Comparison of ENCODE assay signal across 21 cellular contexts in the genomic region with DNA sequence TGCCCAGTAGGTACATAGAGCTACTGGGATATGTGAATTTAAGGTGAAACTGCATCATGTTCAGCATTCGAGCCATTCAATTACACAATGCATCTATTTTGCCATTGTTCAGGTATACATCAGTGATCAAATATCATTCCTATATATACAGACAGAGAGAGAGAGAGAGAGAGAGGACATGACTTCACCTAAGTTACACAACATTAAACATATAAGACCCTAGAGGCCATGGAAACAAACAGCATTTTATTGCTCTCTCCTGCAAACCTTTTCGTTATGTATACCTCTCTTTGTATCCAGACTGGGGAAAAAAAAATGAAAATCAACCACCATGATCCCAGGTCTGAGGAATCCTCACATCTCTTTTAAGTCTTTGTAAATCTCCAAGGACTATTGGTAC.
DNase-seq lines count a peak whose midpoint lies in the region; ATAC-seq, FAIRE-seq and TF ChIP-seq lines count a peak whose summit lies in the region.
"Had no signal": no experiment of that assay in that cellular context is flagged by ENCODE, and none has a peak within 500 bp of the region (broad histone marks: within the 10 kb centered on the region; RNA-seq: fewer than 3 reads in every experiment).

No MANE protein-coding gene starts in this region.

- H3K23ac ChIP-seq in H1 (ENCODE audit: insufficient read length) = no peak overlapping the region

- H3K27ac ChIP-seq in PC-3 (ENCODE audit: low read length) (no peak overlapping the region), H1 (ENCODE audit: low read depth, low read length) (no peak overlapping the region), lower lobe of right lung (no peak overlapping the region)
- H3K27ac ChIP-seq: 22Rv1, BLaER1, C4-2B, GM23248 had no signal

- H3K56ac ChIP-seq in H1 (replicated peaks; ENCODE audit: insufficient read length, low read depth, low read length) = no peak overlapping the region

- H3K27me3 ChIP-seq in PC-3 (ENCODE audit: low read length) (no peaks in the 10 kb centered on the region), H1 (replicated peaks in 1 of 4; ENCODE audit: control insufficient read depth in 3 of 4, extremely low read depth in 1 of 4, insufficient read depth in 3 of 4, low read length in 3 of 4) (no peaks in the 10 kb centered on the region), lower lobe of right lung (ENCODE audit: low read depth) (no peaks in the 10 kb centered on the region)
- H3K27me3 ChIP-seq: BLaER1 had no signal

- POLR2A ChIA-PET in PC-3 (lab: Charles Lee; ENCODE audit: unreplicated experiment) = no interaction called here
- POLR2A ChIA-PET in H1 (lab: Charles Lee; ENCODE audit: partially characterized antibody) = no interaction called here

- H4K91ac ChIP-seq in H1 (replicated peaks; ENCODE audit: insufficient read length, low read length) = no peak overlapping the region

- no peak for TF ChIP-seq RAD21 in H1 (IDR thresholded peaks at IDR 0.05 in 1 of 2, conservative IDR thresholded peaks at IDR 0.05 in 1 of 2; ENCODE audit: low read depth in 2 of 2, low read length in 2 of 2)

- no peaks in the 10 kb centered on the region for H3K36me3 ChIP-seq in PC-3 (ENCODE audit: low read depth, low read length)
- no peaks in the 10 kb centered on the region for H3K36me3 ChIP-seq in H1 (ENCODE audit: control insufficient read depth in 2 of 4, insufficient read depth in 4 of 4, low read length in 3 of 4)
- H3K36me3 ChIP-seq in lower lobe of right lung = no peaks in the 10 kb centered on the region
- H3K36me3 ChIP-seq: BLaER1 had no signal

- DNase-seq in DMS53 (lab: John Stamatoyannopoulos, UW) (peak; percentile 36), DMS53 treated with DMSO at 0.1 percent for 48 hours (lab: John Stamatoyannopoulos, UW; ENCODE audit: unreplicated experiment) (no peak), PC-3 (peak; percentile 19), H1 (ENCODE audit: low read depth in 1 of 2, low spot score in 2 of 2) (no peak), lower lobe of right lung (no peak), NCI-H524 treated with DMSO at 0.1 percent for 48 hours (lab: John Stamatoyannopoulos, UW) (no peak)
- no peak for DNase-seq in stimulated activated CD4-positive, alpha-beta T cell treated with anti-CD3 and anti-CD28 coated beads, Interleukin-4, amount 100 ng/mL, for 4 hours
- DNase-seq: Caco-2; CD4-positive, CD25-positive, alpha-beta regulatory T cell; CD8-positive, alpha-beta T cell; DND-41; GM23248; H9 had no signal

- no peak overlapping the region for H2BK5ac ChIP-seq in H1 (ENCODE audit: low read depth, low read length)

- intact Hi-C loops in PC-3 (cut with micrococcal nuclease) = no loop called here
- intact Hi-C loops in lower lobe of right lung (cut with DNase I) = no loop called here

- no peaks in the 10 kb centered on the region for H3K23me2 ChIP-seq in H1 (ENCODE audit: low read depth, low read length)

- H3K9ac ChIP-seq in PC-3 (ENCODE audit: low read length) (no peak overlapping the region), H1 (replicated peaks in 1 of 4; ENCODE audit: extremely low read depth in 1 of 4, low read depth in 3 of 4, low read length in 3 of 4) (no peak overlapping the region)
- H3K9ac ChIP-seq: BLaER1, GM23248 had no signal

- no peak overlapping the region for H3K4me2 ChIP-seq in PC-3 (ENCODE audit: low read length)
- H3K4me2 ChIP-seq in H1 (ENCODE audit: insufficient read depth in 1 of 2, low read depth in 2 of 2, low read length in 2 of 2) = no peak overlapping the region
- H3K4me2 ChIP-seq: BLaER1 had no signal

- no peak overlapping the region for H2BK12ac ChIP-seq in H1 (ENCODE audit: low read depth, low read length)

- H3K18ac ChIP-seq in H1 (ENCODE audit: extremely low read depth, low read length) = no peak overlapping the region

- no peak overlapping the region for H3K14ac ChIP-seq in H1 (ENCODE audit: insufficient read length)

- H3K9me3 ChIP-seq in PC-3 (ENCODE audit: low read length) = no peaks in the 10 kb centered on the region
- no peaks in the 10 kb centered on the region for H3K9me3 ChIP-seq in H1 (ENCODE audit: insufficient read depth in 2 of 2, low read depth in 1 of 2, low read length in 1 of 2)
- no peaks in the 10 kb centered on the region for H3K9me3 ChIP-seq in lower lobe of right lung
- H3K9me3 ChIP-seq: BLaER1, Caco-2 had no signal

- no peaks in the 10 kb centered on the region for H3K9me2 ChIP-seq in PC-3 (replicated peaks; ENCODE audit: low read length)

- H2AFZ ChIP-seq in PC-3 (ENCODE audit: low read length) = no peak overlapping the region
- no peak overlapping the region for H2AFZ ChIP-seq in H1 (ENCODE audit: low read length)
- H2AFZ ChIP-seq: GM23248 had no signal

- no peak overlapping the region for H2BK20ac ChIP-seq in H1 (ENCODE audit: low read length)

- no peak for TF ChIP-seq EP300 in H1 (IDR thresholded peaks at IDR 0.05; ENCODE audit: borderline replicate concordance in 1 of 2, low read depth in 2 of 2, low read length in 2 of 2)

- H4K5ac ChIP-seq in H1 (ENCODE audit: insufficient read length, low read depth, low read length) = no peak overlapping the region

- no TSS peak for BruUV-seq in PC-3 (replicated peaks; lab: Mats Ljungman, UMichigan)

- WGBS in H1 (ENCODE audit: extremely low coverage in 1 of 2, insufficient coverage in 1 of 2, insufficient read length in 1 of 2, insufficient replicate concordance in 2 of 2, low coverage in 1 of 2, low lambda C conversion rate in 2 of 2, missing lambda C conversion rate in 1 of 2), 2 experiments = 78% methylated on average over 2 of the region's 2 CpGs; no CpG with 5 or more reads in 1 of the 2 experiments

- TF ChIP-seq CTCF in PC-3 (conservative IDR thresholded peaks at IDR 0.05; ENCODE audit: low read depth, low read length) (no peak), H1 (IDR thresholded peaks at IDR 0.05; ENCODE audit: control extremely low read depth in 1 of 3, insufficient read depth in 1 of 3, low read depth in 1 of 3, low read length in 3 of 3) (no peak), lower lobe of right lung (IDR thresholded peaks at IDR 0.05) (no peak)

- H4K20me1 ChIP-seq in PC-3 (ENCODE audit: low read length) (no peaks in the 10 kb centered on the region), H1 (replicated peaks in 1 of 2; ENCODE audit: control insufficient read depth in 1 of 2, insufficient read depth in 2 of 2, low read length in 2 of 2) (no peaks in the 10 kb centered on the region)
- H4K20me1 ChIP-seq: BLaER1 had no signal

- H4K8ac ChIP-seq in H1 (ENCODE audit: extremely low read depth, insufficient read depth, low read length) = no peak overlapping the region

- H3K4ac ChIP-seq in H1 (replicated peaks; ENCODE audit: insufficient read length, low read depth, low read length) = no peak overlapping the region

- ATAC-seq in PC-3 (no peak), lower lobe of right lung (no peak)
- ATAC-seq: CD8-positive, alpha-beta T cell; HCT116 had no signal

- H3K4me1 ChIP-seq in PC-3 (ENCODE audit: insufficient read depth, low read length) (no peaks in the 10 kb centered on the region), H1 (replicated peaks in 1 of 4; ENCODE audit: control insufficient read depth in 3 of 4, insufficient read depth in 4 of 4, low read length in 3 of 4) (no peaks in the 10 kb centered on the region), lower lobe of right lung (no peaks in the 10 kb centered on the region)
- H3K4me1 ChIP-seq: BLaER1, Caco-2 had no signal

- H3K4me3 ChIP-seq in PC-3 (ENCODE audit: low read length) (no peak overlapping the region), H1 (ENCODE audit: extremely low read depth in 1 of 4, insufficient read depth in 2 of 4, low read depth in 3 of 4, low read length in 4 of 4) (no peak overlapping the region), lower lobe of right lung (no peak overlapping the region)
- H3K4me3 ChIP-seq: BLaER1, GM23248 had no signal

- no peak overlapping the region for H2BK120ac ChIP-seq in H1 (replicated peaks; ENCODE audit: low read depth, low read length)

- FAIRE-seq in H1 (lab: Jason Lieb, UNC) = no peak
- FAIRE-seq: A204.1, G401.6, GM12892, GM19239 had no signal

- no peaks in the 10 kb centered on the region for H3K79me1 ChIP-seq in H1 (ENCODE audit: low read depth, low read length)

- H2AK5ac ChIP-seq in H1 (ENCODE audit: low read depth, low read length) = no peak overlapping the region

- CTCF ChIA-PET in PC-3 (lab: Charles Lee) (no interaction called here), H1 (lab: Charles Lee; ENCODE audit: partially characterized antibody) (interaction anchor here (1.0 kb wide), 1 partner anchor 11 kb away, joined by 3 read pairs; no protein-coding TSS in a partner anchor)

- H2BK15ac ChIP-seq in H1 (ENCODE audit: low read length) = no peak overlapping the region

- no peak for TF ChIP-seq POLR2A in H1 (IDR thresholded peaks at IDR 0.05; ENCODE audit: control extremely low read depth in 1 of 2, low read depth in 2 of 2, low read length in 2 of 2)

- H3K79me2 ChIP-seq in PC-3 (ENCODE audit: low read length) (no peaks in the 10 kb centered on the region), H1 (ENCODE audit: control insufficient read depth in 1 of 2, insufficient read depth in 2 of 2, low read length in 2 of 2) (no peaks in the 10 kb centered on the region)

- H3F3A ChIP-seq in PC-3 (ENCODE audit: low read length, unreplicated experiment) = no peaks in the 10 kb centered on the region

TF ChIP-seq in H1, 55 proteins besides CTCF, POLR2A, EP300 and RAD21:
- TF ChIP-seq CEBPB (IDR thresholded peaks at IDR 0.05; ENCODE audit: low read depth, low read length) (peak; percentile 78; the same call in 1 of the 2 replicates), SIX5 (IDR thresholded peaks at IDR 0.05; ENCODE audit: low read depth, low read length) (no peak)

Comparison
In these comparisons a context has a peak if more than half of its experiments do, and no peak if none do; other contexts are left out.
1. DNase-seq: peak in DMS53 (single experiment) and PC-3 (single experiment); none in DMS53 treated with DMSO at 0.1 percent for 48 hours (single experiment), H1 (0 of 2), lower lobe of right lung (single experiment), stimulated activated CD4-positive, alpha-beta T cell treated with anti-CD3 and anti-CD28 coated beads, Interleukin-4, amount 100 ng/mL, for 4 hours (0 of 2) and NCI-H524 treated with DMSO at 0.1 percent for 48 hours (single experiment).